In the genomic region with DNA sequence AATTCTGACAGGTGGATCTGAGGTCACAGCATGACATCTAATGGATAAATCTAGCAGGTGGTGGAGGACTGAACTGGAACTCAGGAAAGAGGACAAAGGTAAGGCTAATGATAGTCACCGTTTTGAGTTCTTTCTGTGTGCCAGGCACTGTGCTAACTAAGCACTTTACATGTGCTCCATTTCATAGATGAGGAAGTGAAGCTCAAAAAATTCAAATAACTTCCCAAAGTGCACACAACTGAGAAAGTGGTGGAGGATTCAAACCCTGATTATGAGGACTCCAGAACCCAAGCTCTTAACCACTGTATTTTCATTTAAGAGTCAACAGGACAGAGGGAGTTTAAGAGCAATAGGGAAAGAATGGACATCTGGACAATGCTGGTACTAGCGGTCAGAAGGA, we compare ENCODE assay signal across 17 cellular contexts. TPM values are rescaled to one million over a fixed set of nuclear protein-coding genes. Genes with fewer than 3 reads are reported as not detected.
DNase-seq lines count a peak whose midpoint lies in the region; ATAC-seq, FAIRE-seq and TF ChIP-seq lines count a peak whose summit lies in the region.
"Had no signal": no experiment of that assay in that cellular context is flagged by ENCODE, and none has a peak within 500 bp of the region (broad histone marks: within the 10 kb centered on the region; RNA-seq: fewer than 3 reads in every experiment).

No MANE protein-coding gene starts in this region.

- FAIRE-seq in GM12891 (lab: Jason Lieb, UNC) (peak; percentile 69), H1 (lab: Jason Lieb, UNC) (no peak), GM12892 (lab: Jason Lieb, UNC) (no peak)

- no peaks in the 10 kb centered on the region for H3K36me3 Mint-ChIP-seq in activated CD8-positive, alpha-beta T cell treated with anti-CD3 and anti-CD28 coated beads, Interleukin-2, amount 10 ng/mL, durations not matched to agents 7 days and 5 days (ENCODE audit: low read depth)

- peaks cover 47% of the 10 kb centered on the region for H3K27me3 Mint-ChIP-seq in activated CD8-positive, alpha-beta T cell treated with anti-CD3 and anti-CD28 coated beads, Interleukin-2, amount 10 ng/mL, durations not matched to agents 7 days and 5 days (ENCODE audit: low read depth)

- no peak overlapping the region for H4K5ac ChIP-seq in H1 (ENCODE audit: insufficient read length, low read depth, low read length)

- ATAC-seq in GM21360 (IDR thresholded peaks at IDR 0.05; ENCODE audit: unreplicated experiment) = peak; percentile 37
- ATAC-seq in activated CD8-positive, alpha-beta T cell treated with anti-CD3 and anti-CD28 coated beads, Interleukin-2, amount 10 ng/mL, durations not matched to agents 7 days and 5 days = no peak
- ATAC-seq: PC-3 had no signal

- H3K4me2 ChIP-seq in Karpas-422 (ENCODE audit: low read depth, low read length, poor library complexity, severe bottlenecking) (peak overlapping the region; percentile 62), H1 (ENCODE audit: insufficient read depth in 1 of 2, low read depth in 2 of 2, low read length in 2 of 2) (0 out of 4 replicates have a peak overlapping the region, but pooled peaks of 1 of the 2 experiments have one; percentile 7)

- H3K9me3 Mint-ChIP-seq in activated CD8-positive, alpha-beta T cell treated with anti-CD3 and anti-CD28 coated beads, Interleukin-2, amount 10 ng/mL, durations not matched to agents 7 days and 5 days (ENCODE audit: insufficient read depth) = no peaks in the 10 kb centered on the region
- H3K9me3 Mint-ChIP-seq: CD8-positive, alpha-beta memory T cell; H9 had no signal

- TF ChIP-seq CTCF in H1 (IDR thresholded peaks at IDR 0.05; ENCODE audit: control extremely low read depth in 1 of 3, insufficient read depth in 1 of 3, low read depth in 1 of 3, low read length in 3 of 3) = no peak

- peaks cover 8% of the 10 kb centered on the region for H3K4me1 Mint-ChIP-seq in activated CD8-positive, alpha-beta T cell treated with anti-CD3 and anti-CD28 coated beads, Interleukin-2, amount 10 ng/mL, durations not matched to agents 7 days and 5 days (ENCODE audit: low read depth)

- no peaks in the 10 kb centered on the region for H3K79me2 ChIP-seq in Karpas-422 (ENCODE audit: low read length)
- H3K79me2 ChIP-seq in H1 (ENCODE audit: control insufficient read depth in 1 of 2, insufficient read depth in 2 of 2, low read length in 2 of 2) = no peaks in the 10 kb centered on the region

- H3K9me3 ChIP-seq in Karpas-422 (ENCODE audit: low read length) = no peaks in the 10 kb centered on the region
- H3K9me3 ChIP-seq in H1 (ENCODE audit: insufficient read depth in 2 of 2, low read depth in 1 of 2, low read length in 1 of 2) = no peaks in the 10 kb centered on the region

- no peak overlapping the region for H3K27ac Mint-ChIP-seq in activated CD8-positive, alpha-beta T cell treated with anti-CD3 and anti-CD28 coated beads, Interleukin-2, amount 10 ng/mL, durations not matched to agents 7 days and 5 days
- H3K27ac Mint-ChIP-seq: CD8-positive, alpha-beta memory T cell; H9 had no signal

- no peak overlapping the region for H3K18ac ChIP-seq in H1 (ENCODE audit: extremely low read depth, low read length)

- no peak overlapping the region for H3K14ac ChIP-seq in H1 (ENCODE audit: insufficient read length)

- H3K27me3 ChIP-seq in Karpas-422 (ENCODE audit: low read length) = no peaks in the 10 kb centered on the region
- H3K27me3 ChIP-seq in H1 (replicated peaks in 1 of 4; ENCODE audit: control insufficient read depth in 3 of 4, extremely low read depth in 1 of 4, insufficient read depth in 3 of 4, low read length in 3 of 4) = peaks cover 3 to 17% (median 7%) of the 10 kb centered on the region in 4 experiments

- H3K23me2 ChIP-seq in H1 (ENCODE audit: low read depth, low read length) = peaks cover 3% of the 10 kb centered on the region; the same call in 1 of the 2 replicates

- CTCF ChIA-PET in H1 (lab: Charles Lee; ENCODE audit: partially characterized antibody) = interaction anchor here (0.7 to 5.4 kb wide), 27 partner anchors 10 to 324 kb away, joined by 3 to 58 read pairs (median 4); partner anchors contain the start of genes PCDH1, PCDH12 and RNF14
- CTCF ChIA-PET in activated CD8-positive, alpha-beta T cell treated with anti-CD3 and anti-CD28 coated beads, Interleukin-2, amount 10 ng/mL, durations not matched to agents 7 days and 5 days (lab: Charles Lee) = interaction anchor here (1.0 to 5.3 kb wide), 8 partner anchors 10 to 247 kb away, joined by 3 to 44 read pairs (median 4); partner anchors contain the start of gene PCDH12

- H3K9me2 ChIP-seq in Karpas-422 (replicated peaks; ENCODE audit: insufficient read depth, low read length) = no peaks in the 10 kb centered on the region

- H3K23ac ChIP-seq in H1 (ENCODE audit: insufficient read length) = no peak overlapping the region

- no peak overlapping the region for H2BK5ac ChIP-seq in H1 (ENCODE audit: low read depth, low read length)

- H2AFZ ChIP-seq in Karpas-422 (ENCODE audit: low read length) (peak overlapping the region; percentile 77), H1 (ENCODE audit: low read length) (no peak overlapping the region)

- no peak for TF ChIP-seq RAD21 in H1 (IDR thresholded peaks at IDR 0.05 in 1 of 2, conservative IDR thresholded peaks at IDR 0.05 in 1 of 2; ENCODE audit: low read depth in 2 of 2, low read length in 2 of 2)

- H4K20me1 ChIP-seq in Karpas-422 (ENCODE audit: insufficient read depth, low read depth, low read length) = no peaks in the 10 kb centered on the region
- no peaks in the 10 kb centered on the region for H4K20me1 ChIP-seq in H1 (replicated peaks in 1 of 2; ENCODE audit: control insufficient read depth in 1 of 2, insufficient read depth in 2 of 2, low read length in 2 of 2)

- TF ChIP-seq EP300 in H1 (IDR thresholded peaks at IDR 0.05; ENCODE audit: borderline replicate concordance in 1 of 2, low read depth in 2 of 2, low read length in 2 of 2) = no peak

- 81% methylated on average over 2 of the region's 2 CpGs; no CpG with 5 or more reads in 1 of the 2 experiments for WGBS in H1 (ENCODE audit: extremely low coverage in 1 of 2, insufficient coverage in 1 of 2, insufficient read length in 1 of 2, insufficient replicate concordance in 2 of 2, low coverage in 1 of 2, low lambda C conversion rate in 2 of 2, missing lambda C conversion rate in 1 of 2), 2 experiments

- no peaks in the 10 kb centered on the region for H3K36me3 ChIP-seq in Karpas-422 (ENCODE audit: insufficient read depth, low read length)
- no peaks in the 10 kb centered on the region for H3K36me3 ChIP-seq in H1 (ENCODE audit: control insufficient read depth in 2 of 4, insufficient read depth in 4 of 4, low read length in 3 of 4)

- TF ChIP-seq POLR2A in GM12891 (IDR thresholded peaks at IDR 0.05; ENCODE audit: low read depth, low read length) = no peak
- TF ChIP-seq POLR2A in H1 (IDR thresholded peaks at IDR 0.05; ENCODE audit: control extremely low read depth in 1 of 2, low read depth in 2 of 2, low read length in 2 of 2) = no peak
- no peak for TF ChIP-seq POLR2A in GM12892 (IDR thresholded peaks at IDR 0.05; ENCODE audit: low read depth, low read length)

- no peak overlapping the region for H3K56ac ChIP-seq in H1 (replicated peaks; ENCODE audit: insufficient read length, low read depth, low read length)

- H3K4me3 ChIP-seq in Karpas-422 (ENCODE audit: low read length) (no peak overlapping the region), H1 (ENCODE audit: extremely low read depth in 1 of 4, insufficient read depth in 2 of 4, low read depth in 3 of 4, low read length in 4 of 4) (no peak overlapping the region)

- H3K27ac ChIP-seq in Karpas-422 (ENCODE audit: low read length) = 0 out of 2 replicates have a peak overlapping the region, but pooled peaks have one; percentile 37
- H3K27ac ChIP-seq in H1 (ENCODE audit: low read depth, low read length) = no peak overlapping the region

- H4K91ac ChIP-seq in H1 (replicated peaks; ENCODE audit: insufficient read length, low read length) = no peak overlapping the region

- H3K4me1 ChIP-seq in Karpas-422 (ENCODE audit: low read length) = peaks cover 28% of the 10 kb centered on the region
- peaks cover 4 to 10% (median 6%) of the 10 kb centered on the region in 4 experiments; a peak in 6 of 7 replicates for H3K4me1 ChIP-seq in H1 (replicated peaks in 1 of 4; ENCODE audit: control insufficient read depth in 3 of 4, insufficient read depth in 4 of 4, low read length in 3 of 4)

- POLR2A ChIA-PET in H1 (lab: Charles Lee; ENCODE audit: partially characterized antibody) = interaction anchor here (1.0 to 5.0 kb wide), 5 partner anchors 24 to 214 kb away, joined by 3 to 36 read pairs (median 3); no protein-coding TSS in a partner anchor
- POLR2A ChIA-PET in activated CD8-positive, alpha-beta T cell treated with anti-CD3 and anti-CD28 coated beads, Interleukin-2, amount 10 ng/mL, durations not matched to agents 7 days and 5 days (lab: Charles Lee) = no interaction called here

- no peak overlapping the region for H3K4me3 Mint-ChIP-seq in activated CD8-positive, alpha-beta T cell treated with anti-CD3 and anti-CD28 coated beads, Interleukin-2, amount 10 ng/mL, durations not matched to agents 7 days and 5 days
- H3K4me3 Mint-ChIP-seq: H9 had no signal

- H3K79me1 ChIP-seq in H1 (ENCODE audit: low read depth, low read length) = no peaks in the 10 kb centered on the region

- no peak overlapping the region for H2BK120ac ChIP-seq in H1 (replicated peaks; ENCODE audit: low read depth, low read length)

- no peak overlapping the region for H2BK20ac ChIP-seq in H1 (ENCODE audit: low read length)

- no peak for DNase-seq in GM12891 (ENCODE audit: insufficient read length, low spot score)
- DNase-seq in Karpas-422 = peak; percentile 71
- no peak for DNase-seq in H1 (ENCODE audit: low read depth in 1 of 2, low spot score in 2 of 2)
- DNase-seq in dermis blood vessel endothelial cell = no peak
- no peak for DNase-seq in cortex of kidney (lab: John Stamatoyannopoulos, UW)
- DNase-seq in activated CD8-positive, alpha-beta T cell treated with anti-CD3 and anti-CD28 coated beads, Interleukin-2, amount 10 ng/mL, durations not matched to agents 7 days and 5 days = no peak
- no peak for DNase-seq in GM12892 (ENCODE audit: insufficient read length)
- DNase-seq: CD8-positive, alpha-beta memory T cell; EL; NCI-H2029 treated with DMSO at 0.1 percent for 48 hours; NCI-H524 treated with DMSO at 0.1 percent for 48 hours; NK-92 treated with Interleukin-12 subunit alpha and Interleukin-12 subunit beta, amount 100 ng/mL, for 24 hours; T-helper 9 cell had no signal

- peak overlapping the region; percentile 23; the same call in 1 of the 2 replicates for H3K9ac ChIP-seq in Karpas-422 (ENCODE audit: low read length)
- no peak overlapping the region for H3K9ac ChIP-seq in H1 (replicated peaks in 1 of 4; ENCODE audit: extremely low read depth in 1 of 4, low read depth in 3 of 4, low read length in 3 of 4)

- H2BK15ac ChIP-seq in H1 (ENCODE audit: low read length) = 0 out of 2 replicates have a peak overlapping the region, but pooled peaks have one; percentile 0

- no peak overlapping the region for H4K8ac ChIP-seq in H1 (ENCODE audit: extremely low read depth, insufficient read depth, low read length)

- H2AK5ac ChIP-seq in H1 (ENCODE audit: low read depth, low read length) = no peak overlapping the region

- H2BK12ac ChIP-seq in H1 (ENCODE audit: low read depth, low read length) = no peak overlapping the region

- H3K4ac ChIP-seq in H1 (replicated peaks; ENCODE audit: insufficient read length, low read depth, low read length) = no peak overlapping the region

RNA-seq across cellular contexts. Expression of gene DELE1, which starts 7.1 kb away (rescaled TPM):
- 32.8 TPM for polyA plus RNA-seq in GM12891 (2012; ENCODE audit: low read depth, missing spikeins)
- 100 and 124 TPM in 2 replicates for total RNA-seq in Karpas-422 (2014; rRNA removed; shearing (Covaris generic); ENCODE audit: low replicate concordance)
- 59.6 and 61.4 TPM in 2 replicates for total RNA-seq in H1 (2021; fragmentation: NEBNext Ultra II Directional; extraction: Animal tissue kit (Norgen Biotek cat#: 25700))
- 114 and 132 TPM in 2 replicates for polyA plus RNA-seq in H1 (2011; rRNA removed)
- 98.7 TPM for polyA plus RNA-seq in H1 (2011; cell fraction: cytosol; rRNA removed)
- polyA plus RNA-seq in H1 (2011; cell fraction: nucleus; rRNA removed) = 310 TPM
- 71.4 to 88.2 TPM (median 72.4 TPM) in 4 replicates for polyA plus RNA-seq in H1 (2012, experiment 1 of 2)
- polyA plus RNA-seq in H1 (2012, experiment 2 of 2) = 49.9 TPM
- 46.8 TPM for polyA plus RNA-seq in H1 (2013, experiment 1 of 2)
- 41.4 TPM for polyA plus RNA-seq in H1 (2013, experiment 2 of 2)
- polyA minus RNA-seq in H1 (2011; rRNA and poly(A)+ RNA removed) = 84.7 and 92.9 TPM in 2 replicates
- polyA minus RNA-seq in H1 (2011; cell fraction: cytosol; rRNA and poly(A)+ RNA removed) = 35.0 TPM
- polyA minus RNA-seq in H1 (2011; cell fraction: nucleus; rRNA and poly(A)+ RNA removed) = 93.7 TPM
- total RNA-seq in dermis blood vessel endothelial cell = 66.4 and 81.7 TPM in 2 replicates
- 10 to 100 TPM; 65.7 to 65.8 TPM for total RNA-seq in activated CD8-positive, alpha-beta T cell treated with anti-CD3 and anti-CD28 coated beads, Interleukin-2, amount 10 ng/mL, durations not matched to agents 7 days and 5 days
- 43.2 TPM for polyA plus RNA-seq in GM12892 (2012; ENCODE audit: missing spikeins)

RNA-seq across cellular contexts. Expression of gene PCDH1, which starts 38.3 kb away (rescaled TPM):
- polyA plus RNA-seq in GM12891 (2012; ENCODE audit: low read depth, missing spikeins) = 0.15 TPM
- total RNA-seq in Karpas-422 (2014; rRNA removed; shearing (Covaris generic); ENCODE audit: low replicate concordance) = not detected in 2 replicates
- 101 and 106 TPM in 2 replicates for total RNA-seq in H1 (2021; fragmentation: NEBNext Ultra II Directional; extraction: Animal tissue kit (Norgen Biotek cat#: 25700))
- polyA plus RNA-seq in H1 (2011; rRNA removed) = 102 and 120 TPM in 2 replicates
- 88.6 TPM for polyA plus RNA-seq in H1 (2011; cell fraction: cytosol; rRNA removed)
- 154 TPM for polyA plus RNA-seq in H1 (2011; cell fraction: nucleus; rRNA removed)
- polyA plus RNA-seq in H1 (2012, experiment 1 of 2) = 74.4 to 110 TPM (median 100 TPM) in 4 replicates
- polyA plus RNA-seq in H1 (2012, experiment 2 of 2) = 97.8 TPM
- 130 TPM for polyA plus RNA-seq in H1 (2013, experiment 1 of 2)
- 120 TPM for polyA plus RNA-seq in H1 (2013, experiment 2 of 2)
- 292 and 318 TPM in 2 replicates for polyA minus RNA-seq in H1 (2011; rRNA and poly(A)+ RNA removed)
- polyA minus RNA-seq in H1 (2011; cell fraction: cytosol; rRNA and poly(A)+ RNA removed) = 143 TPM
- polyA minus RNA-seq in H1 (2011; cell fraction: nucleus; rRNA and poly(A)+ RNA removed) = 96.9 TPM
- 94.4 and 162 TPM in 2 replicates for total RNA-seq in dermis blood vessel endothelial cell
- total RNA-seq in activated CD8-positive, alpha-beta T cell treated with anti-CD3 and anti-CD28 coated beads, Interleukin-2, amount 10 ng/mL, durations not matched to agents 7 days and 5 days = not detected
- polyA plus RNA-seq in GM12892 (2012; ENCODE audit: missing spikeins) = not detected
- total RNA-seq: CD8-positive, alpha-beta memory T cell had no signal

RNA-seq across cellular contexts. Expression of gene PCDH12, which starts 41.5 kb away (rescaled TPM):
- polyA plus RNA-seq in GM12891 (2012; ENCODE audit: low read depth, missing spikeins) = 0.04 TPM
- total RNA-seq in Karpas-422 (2014; rRNA removed; shearing (Covaris generic); ENCODE audit: low replicate concordance) = not detected in 2 replicates
- 0.17 and 0.21 TPM in 2 replicates for total RNA-seq in H1 (2021; fragmentation: NEBNext Ultra II Directional; extraction: Animal tissue kit (Norgen Biotek cat#: 25700))
- 0.05 and 0.06 TPM in 2 replicates for polyA plus RNA-seq in H1 (2011; rRNA removed)
- polyA plus RNA-seq in H1 (2011; cell fraction: cytosol; rRNA removed) = 0.05 TPM
- polyA plus RNA-seq in H1 (2011; cell fraction: nucleus; rRNA removed) = 0.26 TPM
- polyA plus RNA-seq in H1 (2012, experiment 1 of 2) = 0.31 to 0.47 TPM (median 0.35 TPM) in 4 replicates
- 0.09 TPM for polyA plus RNA-seq in H1 (2012, experiment 2 of 2)
- 0.14 TPM for polyA plus RNA-seq in H1 (2013, experiment 1 of 2)
- polyA plus RNA-seq in H1 (2013, experiment 2 of 2) = 0.26 TPM
- 0.06 and 0.49 TPM in 2 replicates for polyA minus RNA-seq in H1 (2011; rRNA and poly(A)+ RNA removed)
- polyA minus RNA-seq in H1 (2011; cell fraction: cytosol; rRNA and poly(A)+ RNA removed) = not detected
- 0.10 TPM for polyA minus RNA-seq in H1 (2011; cell fraction: nucleus; rRNA and poly(A)+ RNA removed)
- 48.2 and 60.9 TPM in 2 replicates for total RNA-seq in dermis blood vessel endothelial cell
- under 1 TPM; 0.26 to 0.29 TPM for total RNA-seq in activated CD8-positive, alpha-beta T cell treated with anti-CD3 and anti-CD28 coated beads, Interleukin-2, amount 10 ng/mL, durations not matched to agents 7 days and 5 days
- 0.08 TPM for polyA plus RNA-seq in GM12892 (2012; ENCODE audit: missing spikeins)
- total RNA-seq: H9 had no signal
- polyA plus RNA-seq: AG04450 had no signal

RNA-seq across cellular contexts. Expression of gene RNF14, which starts 52.4 kb away (rescaled TPM):
- polyA plus RNA-seq in GM12891 (2012; ENCODE audit: low read depth, missing spikeins) = 20.1 TPM
- total RNA-seq in Karpas-422 (2014; rRNA removed; shearing (Covaris generic); ENCODE audit: low replicate concordance) = 38.0 and 41.9 TPM in 2 replicates
- 19.6 and 20.2 TPM in 2 replicates for total RNA-seq in H1 (2021; fragmentation: NEBNext Ultra II Directional; extraction: Animal tissue kit (Norgen Biotek cat#: 25700))
- polyA plus RNA-seq in H1 (2011; rRNA removed) = 4.4 and 4.7 TPM in 2 replicates
- polyA plus RNA-seq in H1 (2011; cell fraction: cytosol; rRNA removed) = 8.1 TPM
- polyA plus RNA-seq in H1 (2011; cell fraction: nucleus; rRNA removed) = 9.2 TPM
- 10.2 to 20.8 TPM (median 13.4 TPM) in 4 replicates for polyA plus RNA-seq in H1 (2012, experiment 1 of 2)
- polyA plus RNA-seq in H1 (2012, experiment 2 of 2) = 2.8 TPM
- 9.4 TPM for polyA plus RNA-seq in H1 (2013, experiment 1 of 2)
- polyA plus RNA-seq in H1 (2013, experiment 2 of 2) = 9.6 TPM
- polyA minus RNA-seq in H1 (2011; rRNA and poly(A)+ RNA removed) = 17.2 and 19.1 TPM in 2 replicates
- 10.4 TPM for polyA minus RNA-seq in H1 (2011; cell fraction: cytosol; rRNA and poly(A)+ RNA removed)
- 12.9 TPM for polyA minus RNA-seq in H1 (2011; cell fraction: nucleus; rRNA and poly(A)+ RNA removed)
- total RNA-seq in dermis blood vessel endothelial cell = 75.7 and 88.3 TPM in 2 replicates
- total RNA-seq in activated CD8-positive, alpha-beta T cell treated with anti-CD3 and anti-CD28 coated beads, Interleukin-2, amount 10 ng/mL, durations not matched to agents 7 days and 5 days = 10 to 100 TPM; 22.2 to 26.0 TPM
- 27.8 TPM for polyA plus RNA-seq in GM12892 (2012; ENCODE audit: missing spikeins)

Comparison
In these comparisons a context has a peak if more than half of its experiments do, and no peak if none do; other contexts are left out.
1. RNA of gene PCDH1, which starts 38.3 kb away (total RNA-seq): 94.4 to 162 TPM in dermis blood vessel endothelial cell and 101 to 106 TPM in H1; not detected in Karpas-422 and not detected in activated CD8-positive, alpha-beta T cell treated with anti-CD3 and anti-CD28 coated beads, Interleukin-2, amount 10 ng/mL, durations not matched to agents 7 days and 5 days; every median in the first group is over 10 times any median in the second.
2. RNA of gene PCDH12, which starts 41.5 kb away (total RNA-seq): 48.2 to 60.9 TPM in dermis blood vessel endothelial cell; 0.26 to 0.29 TPM in activated CD8-positive, alpha-beta T cell treated with anti-CD3 and anti-CD28 coated beads, Interleukin-2, amount 10 ng/mL, durations not matched to agents 7 days and 5 days, 0.17 to 0.21 TPM in H1 and not detected in Karpas-422; every median in the first group is over 10 times any median in the second.